Comparison of ENCODE assay signal across 10 cellular contexts in genomic region chr19:1079566-1080111, GRCh38. TPM values are rescaled to one million over a fixed set of nuclear protein-coding genes. Genes with fewer than 3 reads are reported as not detected.
DNase-seq lines count a peak whose midpoint lies in the region; ATAC-seq, FAIRE-seq and TF ChIP-seq lines count a peak whose summit lies in the region.
"Had no signal": no experiment of that assay in that cellular context is flagged by ENCODE, and none has a peak within 500 bp of the region (broad histone marks: within the 10 kb centered on the region; RNA-seq: fewer than 3 reads in every experiment).

No MANE protein-coding gene starts in this region.

- H3K9me3 ChIP-seq in K562 (replicated peaks; ENCODE audit: control insufficient read depth, insufficient read depth, low read depth, low read length) (no peaks in the 10 kb centered on the region), thyroid gland (no peaks in the 10 kb centered on the region)

- no peaks in the 10 kb centered on the region for H3K79me2 ChIP-seq in K562 (ENCODE audit: control insufficient read depth, insufficient read depth, low read length)
- H3K79me2 ChIP-seq: parathyroid adenoma had no signal

- no peak overlapping the region; the same call in 1 of the 2 replicates for H3K4me2 ChIP-seq in K562 (ENCODE audit: insufficient read depth, low read length)

- H3K9me3 Mint-ChIP-seq in activated CD4-positive, alpha-beta T cell treated with anti-CD3 and anti-CD28 coated beads, Interleukin-2, amount 10 ng/mL, durations not matched to agents 24 days and 14 days = no peaks in the 10 kb centered on the region

- peaks cover 31% of the 10 kb centered on the region for H3K4me1 Mint-ChIP-seq in activated CD4-positive, alpha-beta T cell treated with anti-CD3 and anti-CD28 coated beads, Interleukin-2, amount 10 ng/mL, durations not matched to agents 24 days and 14 days

- peaks cover 3% of the 10 kb centered on the region for H3K9me1 ChIP-seq in K562 (ENCODE audit: control insufficient read depth, insufficient read depth, low read length)

- FAIRE-seq in K562 (lab: Jason Lieb, UNC) = no peak

- TF ChIP-seq POLR2A in K562 (conservative IDR thresholded peaks at IDR 0.05) (no peak), thyroid gland (IDR thresholded peaks at IDR 0.05) (no peak)

- no TSS peak for BruUV-seq in K562 (replicated peaks; lab: Mats Ljungman, UMichigan)

- no peak overlapping the region for H2AFZ ChIP-seq in K562 (ENCODE audit: low read depth, low read length)
- H2AFZ ChIP-seq: parathyroid adenoma had no signal

- peak overlapping the region; percentile 88 for H3K4me3 Mint-ChIP-seq in activated CD4-positive, alpha-beta T cell treated with anti-CD3 and anti-CD28 coated beads, Interleukin-2, amount 10 ng/mL, durations not matched to agents 24 days and 14 days

- TF ChIP-seq RAD21 in K562 (CRISPR knock-in tag; conservative IDR thresholded peaks at IDR 0.05 in 1 of 2, IDR thresholded peaks at IDR 0.05 in 1 of 2) = no peak

- no peaks in the 10 kb centered on the region for H4K20me1 ChIP-seq in K562 (replicated peaks; ENCODE audit: control insufficient read depth, insufficient read depth, low read length)

- 51% methylated on average over 34 of the region's 45 CpGs for WGBS in K562 (ENCODE audit: insufficient coverage, low coverage, missing lambda C conversion rate)
- 95 to 96% methylated on average over 26 to 38 of the region's 45 CpGs for WGBS in thyroid gland, 2 donors

- peak overlapping the region; percentile 76 for H3K27ac Mint-ChIP-seq in activated CD4-positive, alpha-beta T cell treated with anti-CD3 and anti-CD28 coated beads, Interleukin-2, amount 10 ng/mL, durations not matched to agents 24 days and 14 days

- peak overlapping the region in 1 of 2 experiments; percentile 50; a peak in 2 of 4 replicates for H3K9ac ChIP-seq in K562 (ENCODE audit: insufficient read depth in 1 of 2, low read depth in 2 of 2, low read length in 2 of 2)
- H3K9ac ChIP-seq: parathyroid adenoma had no signal

- H3K27me3 Mint-ChIP-seq in activated CD4-positive, alpha-beta T cell treated with anti-CD3 and anti-CD28 coated beads, Interleukin-2, amount 10 ng/mL, durations not matched to agents 24 days and 14 days = peaks cover 2% of the 10 kb centered on the region

- POLR2A ChIA-PET in K562 (lab: Yijun Ruan, JAX) = interaction anchor here (1.5 to 1.8 kb wide), 2 partner anchors 13 to 189 kb away, joined by 6 read pairs; partner anchors contain the start of genes ARHGAP45 and CIRBP

- H3K36me3 Mint-ChIP-seq in activated CD4-positive, alpha-beta T cell treated with anti-CD3 and anti-CD28 coated beads, Interleukin-2, amount 10 ng/mL, durations not matched to agents 24 days and 14 days (ENCODE audit: low read depth) = peaks cover 62% of the 10 kb centered on the region

- no peak for TF ChIP-seq EP300 in K562 (IDR thresholded peaks at IDR 0.05; ENCODE audit: low read length)

- H3K27ac ChIP-seq in K562 (ENCODE audit: extremely low read depth, low read depth, low read length) (no peak overlapping the region), thyroid gland (no peak overlapping the region)
- H3K27ac ChIP-seq: parathyroid adenoma had no signal

- TF ChIP-seq CTCF in K562 (IDR thresholded peaks at IDR 0.05 in 2 of 3, conservative IDR thresholded peaks at IDR 0.05 in 1 of 3; ENCODE audit: insufficient read depth in 2 of 3, low read depth in 1 of 3, low read length in 3 of 3) (peak in 2 of 3 experiments; percentile 23 to 26; a peak in 3 of 6 replicates), thyroid gland (IDR thresholded peaks at IDR 0.05) (no peak)

- DNase-seq in NCI-H510A (lab: John Stamatoyannopoulos, UW) (peak; percentile 69), K562 (ENCODE audit: extremely low read depth in 1 of 4, low spot score in 3 of 4) (peak in 1 of 4 experiments; percentile 59), activated gamma-delta T cell treated with Interleukin-2 at 50 U/mL for 16 hours (no peak), thyroid gland (no peak), DMS53 (lab: John Stamatoyannopoulos, UW) (no peak)
- peak; percentile 92 for DNase-seq in activated CD4-positive, alpha-beta T cell treated with anti-CD3 and anti-CD28 coated beads, Interleukin-2, amount 10 ng/mL, durations not matched to agents 24 days and 14 days
- peak; percentile 49 to 72 for DNase-seq in stimulated activated CD4-positive, alpha-beta T cell treated with anti-CD3 and anti-CD28 coated beads, Interleukin-4, amount 100 ng/mL, for 4 hours
- DNase-seq: foreskin melanocyte had no signal

- no peaks in the 10 kb centered on the region for H3K27me3 ChIP-seq in K562 (ENCODE audit: control insufficient read depth in 2 of 2, insufficient read depth in 2 of 2, low read length in 2 of 2)
- no peaks in the 10 kb centered on the region for H3K27me3 ChIP-seq in thyroid gland

- peaks cover 18 to 78% of the 10 kb centered on the region in 2 experiments for H3K4me1 ChIP-seq in K562 (replicated peaks in 1 of 2; ENCODE audit: control insufficient read depth in 2 of 2, insufficient read depth in 2 of 2, low read length in 2 of 2)
- peaks cover 0 to 18% of the 10 kb centered on the region in 2 donors for H3K4me1 ChIP-seq in thyroid gland
- H3K4me1 ChIP-seq: parathyroid adenoma had no signal

- intact Hi-C loops in activated CD4-positive, alpha-beta T cell treated with anti-CD3 and anti-CD28 coated beads, Interleukin-2, amount 10 ng/mL, durations not matched to agents 24 days and 14 days (cut with micrococcal nuclease) = loop anchor here (2.0 to 5.0 kb wide), 2 partner anchors 15 to 157 kb away; no protein-coding TSS in a partner anchor
- intact Hi-C loops in K562 (cut with micrococcal nuclease) = loop anchor here (5.0 kb wide), 1 partner anchor 37 kb away; the partner anchor contains the start of gene ABCA7
- intact Hi-C loops in thyroid gland (cut with DNase I) = no loop called here

- H3K36me3 ChIP-seq in K562 (ENCODE audit: control insufficient read depth, insufficient read depth, low read length) (peaks cover 10% of the 10 kb centered on the region; the same call in 2 of the 3 replicates), thyroid gland (no peaks in the 10 kb centered on the region)

- no peak overlapping the region for H3K4me3 ChIP-seq in K562
- no peak overlapping the region for H3K4me3 ChIP-seq in thyroid gland (replicated peaks in 1 of 3)

- in situ Hi-C loops in K562 (cut with MboI) = no loop called here

- ATAC-seq in K562 = no peak
- ATAC-seq in HG03108 (IDR thresholded peaks at IDR 0.05; ENCODE audit: unreplicated experiment) = no peak

- CTCF ChIA-PET in K562 (lab: Yijun Ruan, JAX; ENCODE audit: low intra/inter-chr PET ratio) = no interaction called here

RNA-seq across cellular contexts. Expression of gene ARHGAP45, which starts 12.7 kb away (rescaled TPM):
- total RNA-seq in activated CD4-positive, alpha-beta T cell treated with anti-CD3 and anti-CD28 coated beads, Interleukin-2, amount 10 ng/mL, durations not matched to agents 24 days and 14 days = 176 and 183 TPM in 2 replicates
- total RNA-seq in K562 (2011; cell fraction: chromatin; rRNA removed; ENCODE audit: low replicate concordance) = 25.6 and 81.0 TPM in 2 replicates
- 39.0 and 49.5 TPM in 2 replicates for total RNA-seq in K562 (2011; cell fraction: nucleolus; rRNA removed)
- 22.7 and 24.1 TPM in 2 replicates for total RNA-seq in K562 (2011; cell fraction: nucleoplasm; rRNA removed)
- total RNA-seq in K562 (2014; rRNA removed) (22.1 and 31.1 TPM in 2 replicates), K562 (2014; rRNA removed; fragmentation: Illumina TruSeq; extraction: Trizol) (1.0 and 1.8 TPM in 2 replicates), K562 (2015; rRNA removed; fragmentation: Illumina TruSeq; extraction: Trizol) (4.2 and 6.0 TPM in 2 replicates), K562 (2021) (18.0 and 19.9 TPM in 2 replicates), thyroid gland (10 to 100 TPM; 11.5 to 19.8 (median 14.4) TPM)
- polyA plus RNA-seq in K562 (2011; rRNA removed) (4.4 and 7.6 TPM in 2 replicates), K562 (2014; fragmentation: Illumina TruSeq; extraction: Trizol) (1.9 and 6.9 TPM in 2 replicates), K562 (2014; fragmentation: Nextera tagmentation; extraction: Ambion mirVana) (under 1 TPM; 0.08 to 0.63 TPM), K562 (2014; rRNA removed) (16.3 and 20.2 TPM in 2 replicates)
- polyA plus RNA-seq in K562 (2011; cell fraction: cytosol; rRNA removed) = 5.6 and 12.6 TPM in 2 replicates
- polyA plus RNA-seq in K562 (2011; cell fraction: nucleus; rRNA removed) = 17.8 and 38.7 TPM in 2 replicates
- 15.0 and 15.2 TPM in 2 replicates for polyA plus RNA-seq in K562 (2012)
- 1.7 and 2.0 TPM in 2 replicates for polyA minus RNA-seq in K562 (2011; rRNA and poly(A)+ RNA removed)
- polyA minus RNA-seq in K562 (2011; cell fraction: cytosol; rRNA and poly(A)+ RNA removed) = 6.2 and 8.5 TPM in 2 replicates
- polyA minus RNA-seq in K562 (2011; cell fraction: nucleus; rRNA and poly(A)+ RNA removed) = 5.5 and 6.6 TPM in 2 replicates

RNA-seq across cellular contexts. Expression of gene POLR2E, which starts 15.5 kb away (rescaled TPM):
- total RNA-seq in activated CD4-positive, alpha-beta T cell treated with anti-CD3 and anti-CD28 coated beads, Interleukin-2, amount 10 ng/mL, durations not matched to agents 24 days and 14 days = 273 and 274 TPM in 2 replicates
- 38.2 and 129 TPM in 2 replicates for total RNA-seq in K562 (2011; cell fraction: chromatin; rRNA removed; ENCODE audit: low replicate concordance)
- 126 and 135 TPM in 2 replicates for total RNA-seq in K562 (2011; cell fraction: nucleolus; rRNA removed)
- total RNA-seq in K562 (2011; cell fraction: nucleoplasm; rRNA removed) = 74.1 and 78.7 TPM in 2 replicates
- total RNA-seq in K562 (2014; rRNA removed) (297 and 441 TPM in 2 replicates), K562 (2014; rRNA removed; fragmentation: Illumina TruSeq; extraction: Trizol) (40.2 and 78.0 TPM in 2 replicates), K562 (2015; rRNA removed; fragmentation: Illumina TruSeq; extraction: Trizol) (141 and 144 TPM in 2 replicates), K562 (2021) (328 and 351 TPM in 2 replicates), thyroid gland (100 to 1,000 TPM in 3 of 4 donors, 10 to 100 TPM in 1; 87.6 to 264 (median 163) TPM)
- polyA plus RNA-seq in K562 (2011; rRNA removed) (244 and 334 TPM in 2 replicates), K562 (2014; fragmentation: Illumina TruSeq; extraction: Trizol) (267 and 448 TPM in 2 replicates), K562 (2014; fragmentation: Nextera tagmentation; extraction: Ambion mirVana) (10 to 100 TPM in 1 of 2 experiments, 1 to 10 TPM in 1; 3.4 to 32.5 TPM), K562 (2014; rRNA removed) (413 and 438 TPM in 2 replicates)
- polyA plus RNA-seq in K562 (2011; cell fraction: cytosol; rRNA removed) = 305 and 616 TPM in 2 replicates
- 112 and 143 TPM in 2 replicates for polyA plus RNA-seq in K562 (2011; cell fraction: nucleus; rRNA removed)
- polyA plus RNA-seq in K562 (2012) = 291 and 445 TPM in 2 replicates
- polyA minus RNA-seq in K562 (2011; rRNA and poly(A)+ RNA removed) = 36.0 and 77.6 TPM in 2 replicates
- 127 and 173 TPM in 2 replicates for polyA minus RNA-seq in K562 (2011; cell fraction: cytosol; rRNA and poly(A)+ RNA removed)
- polyA minus RNA-seq in K562 (2011; cell fraction: nucleus; rRNA and poly(A)+ RNA removed) = 45.4 and 50.5 TPM in 2 replicates

RNA-seq across cellular contexts. Expression of gene GPX4, which starts 24.2 kb away (rescaled TPM):
- total RNA-seq in activated CD4-positive, alpha-beta T cell treated with anti-CD3 and anti-CD28 coated beads, Interleukin-2, amount 10 ng/mL, durations not matched to agents 24 days and 14 days = 225 and 239 TPM in 2 replicates
- total RNA-seq in K562 (2011; cell fraction: chromatin; rRNA removed; ENCODE audit: low replicate concordance) = 61.5 and 154 TPM in 2 replicates
- 171 and 189 TPM in 2 replicates for total RNA-seq in K562 (2011; cell fraction: nucleolus; rRNA removed)
- 129 and 161 TPM in 2 replicates for total RNA-seq in K562 (2011; cell fraction: nucleoplasm; rRNA removed)
- 639 and 643 TPM in 2 replicates for total RNA-seq in K562 (2014; rRNA removed)
- 131 and 209 TPM in 2 replicates for total RNA-seq in K562 (2014; rRNA removed; fragmentation: Illumina TruSeq; extraction: Trizol)
- total RNA-seq in K562 (2015; rRNA removed; fragmentation: Illumina TruSeq; extraction: Trizol) = 349 and 395 TPM in 2 replicates
- total RNA-seq in K562 (2021) = 383 and 392 TPM in 2 replicates
- polyA plus RNA-seq in K562 (2011; rRNA removed) = 223 and 286 TPM in 2 replicates
- polyA plus RNA-seq in K562 (2011; cell fraction: cytosol; rRNA removed) = 531 and 777 TPM in 2 replicates
- 389 and 485 TPM in 2 replicates for polyA plus RNA-seq in K562 (2011; cell fraction: nucleus; rRNA removed)
- 659 and 746 TPM in 2 replicates for polyA plus RNA-seq in K562 (2012)
- polyA plus RNA-seq in K562 (2014; fragmentation: Illumina TruSeq; extraction: Trizol) = 434 and 536 TPM in 2 replicates
- 100 to 1,000 TPM in 1 of 2 experiments, 10 to 100 TPM in 1; 61.4 to 125 TPM for polyA plus RNA-seq in K562 (2014; fragmentation: Nextera tagmentation; extraction: Ambion mirVana)
- polyA plus RNA-seq in K562 (2014; rRNA removed) = 661 and 856 TPM in 2 replicates
- polyA minus RNA-seq in K562 (2011; rRNA and poly(A)+ RNA removed) = 117 and 134 TPM in 2 replicates
- polyA minus RNA-seq in K562 (2011; cell fraction: cytosol; rRNA and poly(A)+ RNA removed) = 191 and 300 TPM in 2 replicates
- polyA minus RNA-seq in K562 (2011; cell fraction: nucleus; rRNA and poly(A)+ RNA removed) = 54.3 and 64.1 TPM in 2 replicates
- 100 to 1,000 TPM; 350 to 485 (median 414) TPM for total RNA-seq in thyroid gland

RNA-seq across cellular contexts. Expression of gene ABCA7, which starts 39.7 kb away (rescaled TPM):
- total RNA-seq in activated CD4-positive, alpha-beta T cell treated with anti-CD3 and anti-CD28 coated beads, Interleukin-2, amount 10 ng/mL, durations not matched to agents 24 days and 14 days = 15.8 TPM in 2 replicates
- 266 and 789 TPM in 2 replicates for total RNA-seq in K562 (2011; cell fraction: chromatin; rRNA removed; ENCODE audit: low replicate concordance)
- 519 and 639 TPM in 2 replicates for total RNA-seq in K562 (2011; cell fraction: nucleolus; rRNA removed)
- total RNA-seq in K562 (2011; cell fraction: nucleoplasm; rRNA removed) = 258 and 297 TPM in 2 replicates
- total RNA-seq in K562 (2014; rRNA removed) (31.4 and 45.4 TPM in 2 replicates), K562 (2014; rRNA removed; fragmentation: Illumina TruSeq; extraction: Trizol) (8.9 and 12.7 TPM in 2 replicates), K562 (2015; rRNA removed; fragmentation: Illumina TruSeq; extraction: Trizol) (19.1 and 22.8 TPM in 2 replicates), K562 (2021) (90.0 and 96.1 TPM in 2 replicates), thyroid gland (10 to 100 TPM; 15.5 to 58.7 (median 29.8) TPM)
- polyA plus RNA-seq in K562 (2011; rRNA removed) (32.6 and 52.0 TPM in 2 replicates), K562 (2014; fragmentation: Illumina TruSeq; extraction: Trizol) (31.2 and 32.6 TPM in 2 replicates), K562 (2014; fragmentation: Nextera tagmentation; extraction: Ambion mirVana) (1 to 10 TPM; 2.3 to 3.0 TPM), K562 (2014; rRNA removed) (73.5 and 94.1 TPM in 2 replicates)
- 31.0 and 47.7 TPM in 2 replicates for polyA plus RNA-seq in K562 (2011; cell fraction: cytosol; rRNA removed)
- polyA plus RNA-seq in K562 (2011; cell fraction: nucleus; rRNA removed) = 504 and 724 TPM in 2 replicates
- 65.1 and 67.9 TPM in 2 replicates for polyA plus RNA-seq in K562 (2012)
- polyA minus RNA-seq in K562 (2011; rRNA and poly(A)+ RNA removed) = 13.1 and 14.8 TPM in 2 replicates
- 24.3 and 51.6 TPM in 2 replicates for polyA minus RNA-seq in K562 (2011; cell fraction: cytosol; rRNA and poly(A)+ RNA removed)
- 164 and 176 TPM in 2 replicates for polyA minus RNA-seq in K562 (2011; cell fraction: nucleus; rRNA and poly(A)+ RNA removed)

RNA-seq across cellular contexts. Expression of gene CNN2, which starts 53.2 kb away (rescaled TPM):
- total RNA-seq in activated CD4-positive, alpha-beta T cell treated with anti-CD3 and anti-CD28 coated beads, Interleukin-2, amount 10 ng/mL, durations not matched to agents 24 days and 14 days = 112 TPM in 2 replicates
- 25.1 and 70.9 TPM in 2 replicates for total RNA-seq in K562 (2011; cell fraction: chromatin; rRNA removed; ENCODE audit: low replicate concordance)
- total RNA-seq in K562 (2011; cell fraction: nucleolus; rRNA removed) = 40.8 and 41.4 TPM in 2 replicates
- 34.4 and 52.1 TPM in 2 replicates for total RNA-seq in K562 (2011; cell fraction: nucleoplasm; rRNA removed)
- total RNA-seq in K562 (2014; rRNA removed) (82.3 and 124 TPM in 2 replicates), K562 (2014; rRNA removed; fragmentation: Illumina TruSeq; extraction: Trizol) (33.7 and 45.6 TPM in 2 replicates), K562 (2015; rRNA removed; fragmentation: Illumina TruSeq; extraction: Trizol) (52.7 and 54.9 TPM in 2 replicates), K562 (2021) (161 and 174 TPM in 2 replicates), thyroid gland (10 to 100 TPM; 60.7 to 88.2 (median 82.2) TPM)
- polyA plus RNA-seq in K562 (2011; rRNA removed) (36.4 and 61.3 TPM in 2 replicates), K562 (2014; fragmentation: Illumina TruSeq; extraction: Trizol) (123 and 158 TPM in 2 replicates), K562 (2014; fragmentation: Nextera tagmentation; extraction: Ambion mirVana) (10 to 100 TPM; 12.1 to 12.8 TPM), K562 (2014; rRNA removed) (71.3 and 73.3 TPM in 2 replicates)
- polyA plus RNA-seq in K562 (2011; cell fraction: cytosol; rRNA removed) = 82.9 and 105 TPM in 2 replicates
- polyA plus RNA-seq in K562 (2011; cell fraction: nucleus; rRNA removed) = 42.5 and 55.7 TPM in 2 replicates
- polyA plus RNA-seq in K562 (2012) = 82.7 and 152 TPM in 2 replicates
- 45.8 and 50.7 TPM in 2 replicates for polyA minus RNA-seq in K562 (2011; rRNA and poly(A)+ RNA removed)
- 132 and 161 TPM in 2 replicates for polyA minus RNA-seq in K562 (2011; cell fraction: cytosol; rRNA and poly(A)+ RNA removed)
- 9.0 and 15.9 TPM in 2 replicates for polyA minus RNA-seq in K562 (2011; cell fraction: nucleus; rRNA and poly(A)+ RNA removed)

Comparison
In these comparisons a context has a peak if more than half of its experiments do, and no peak if none do; other contexts are left out.
1. DNase-seq: peak in NCI-H510A (single experiment), activated CD4-positive, alpha-beta T cell treated with anti-CD3 and anti-CD28 coated beads, Interleukin-2, amount 10 ng/mL, durations not matched to agents 24 days and 14 days (single experiment) and stimulated activated CD4-positive, alpha-beta T cell treated with anti-CD3 and anti-CD28 coated beads, Interleukin-4, amount 100 ng/mL, for 4 hours (2 of 2); none in activated gamma-delta T cell treated with Interleukin-2 at 50 U/mL for 16 hours (single experiment), thyroid gland (0 of 2) and DMS53 (single experiment).
2. CTCF ChIP-seq: peak in K562 (2 of 3); none in thyroid gland (0 of 6).